In the genomic region with DNA sequence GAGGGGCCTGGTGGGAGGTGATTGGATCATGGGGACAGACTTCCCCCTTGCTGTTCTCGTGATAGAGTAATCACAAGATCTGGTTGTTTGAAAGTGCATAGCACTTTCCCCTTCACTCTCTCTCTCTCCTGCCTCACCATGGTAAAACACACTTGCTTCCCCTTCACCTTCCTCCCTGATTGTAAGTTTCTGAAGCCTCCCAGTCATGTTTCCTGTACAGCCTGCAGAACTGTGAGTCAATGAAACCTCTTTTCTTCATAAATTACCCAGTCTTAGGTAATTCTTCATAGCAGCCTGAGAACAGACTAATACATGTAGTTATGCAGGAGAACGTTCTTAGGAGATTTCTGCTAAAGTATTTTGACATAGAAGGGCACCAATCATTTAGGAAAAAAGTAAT, we compare ENCODE assay signal across 2 cellular contexts.
TF ChIP-seq lines count a peak whose summit lies in the region.

No MANE protein-coding gene starts in this region.

TF ChIP-seq in GM23338, 12 proteins besides CTCF, POLR2A, EP300 and RAD21 (continued from another document):
- TF ChIP-seq, protein P1, sequence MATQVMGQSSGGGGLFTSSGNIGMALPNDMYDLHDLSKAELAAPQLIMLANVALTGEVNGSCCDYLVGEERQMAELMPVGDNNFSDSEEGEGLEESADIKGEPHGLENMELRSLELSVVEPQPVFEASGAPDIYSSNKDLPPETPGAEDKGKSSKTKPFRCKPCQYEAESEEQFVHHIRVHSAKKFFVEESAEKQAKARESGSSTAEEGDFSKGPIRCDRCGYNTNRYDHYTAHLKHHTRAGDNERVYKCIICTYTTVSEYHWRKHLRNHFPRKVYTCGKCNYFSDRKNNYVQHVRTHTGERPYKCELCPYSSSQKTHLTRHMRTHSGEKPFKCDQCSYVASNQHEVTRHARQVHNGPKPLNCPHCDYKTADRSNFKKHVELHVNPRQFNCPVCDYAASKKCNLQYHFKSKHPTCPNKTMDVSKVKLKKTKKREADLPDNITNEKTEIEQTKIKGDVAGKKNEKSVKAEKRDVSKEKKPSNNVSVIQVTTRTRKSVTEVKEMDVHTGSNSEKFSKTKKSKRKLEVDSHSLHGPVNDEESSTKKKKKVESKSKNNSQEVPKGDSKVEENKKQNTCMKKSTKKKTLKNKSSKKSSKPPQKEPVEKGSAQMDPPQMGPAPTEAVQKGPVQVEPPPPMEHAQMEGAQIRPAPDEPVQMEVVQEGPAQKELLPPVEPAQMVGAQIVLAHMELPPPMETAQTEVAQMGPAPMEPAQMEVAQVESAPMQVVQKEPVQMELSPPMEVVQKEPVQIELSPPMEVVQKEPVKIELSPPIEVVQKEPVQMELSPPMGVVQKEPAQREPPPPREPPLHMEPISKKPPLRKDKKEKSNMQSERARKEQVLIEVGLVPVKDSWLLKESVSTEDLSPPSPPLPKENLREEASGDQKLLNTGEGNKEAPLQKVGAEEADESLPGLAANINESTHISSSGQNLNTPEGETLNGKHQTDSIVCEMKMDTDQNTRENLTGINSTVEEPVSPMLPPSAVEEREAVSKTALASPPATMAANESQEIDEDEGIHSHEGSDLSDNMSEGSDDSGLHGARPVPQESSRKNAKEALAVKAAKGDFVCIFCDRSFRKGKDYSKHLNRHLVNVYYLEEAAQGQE (IDR thresholded peaks at IDR 0.05; ENCODE audit: unreplicated experiment), result no peak
- TF ChIP-seq, protein P2, sequence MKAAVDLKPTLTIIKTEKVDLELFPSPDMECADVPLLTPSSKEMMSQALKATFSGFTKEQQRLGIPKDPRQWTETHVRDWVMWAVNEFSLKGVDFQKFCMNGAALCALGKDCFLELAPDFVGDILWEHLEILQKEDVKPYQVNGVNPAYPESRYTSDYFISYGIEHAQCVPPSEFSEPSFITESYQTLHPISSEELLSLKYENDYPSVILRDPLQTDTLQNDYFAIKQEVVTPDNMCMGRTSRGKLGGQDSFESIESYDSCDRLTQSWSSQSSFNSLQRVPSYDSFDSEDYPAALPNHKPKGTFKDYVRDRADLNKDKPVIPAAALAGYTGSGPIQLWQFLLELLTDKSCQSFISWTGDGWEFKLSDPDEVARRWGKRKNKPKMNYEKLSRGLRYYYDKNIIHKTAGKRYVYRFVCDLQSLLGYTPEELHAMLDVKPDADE (IDR thresholded peaks at IDR 0.05), result no peak

TF ChIP-seq in K562, 482 proteins besides CTCF, POLR2A, EP300 and RAD21 (continued from another document):
- TF ChIP-seq, protein P3, sequence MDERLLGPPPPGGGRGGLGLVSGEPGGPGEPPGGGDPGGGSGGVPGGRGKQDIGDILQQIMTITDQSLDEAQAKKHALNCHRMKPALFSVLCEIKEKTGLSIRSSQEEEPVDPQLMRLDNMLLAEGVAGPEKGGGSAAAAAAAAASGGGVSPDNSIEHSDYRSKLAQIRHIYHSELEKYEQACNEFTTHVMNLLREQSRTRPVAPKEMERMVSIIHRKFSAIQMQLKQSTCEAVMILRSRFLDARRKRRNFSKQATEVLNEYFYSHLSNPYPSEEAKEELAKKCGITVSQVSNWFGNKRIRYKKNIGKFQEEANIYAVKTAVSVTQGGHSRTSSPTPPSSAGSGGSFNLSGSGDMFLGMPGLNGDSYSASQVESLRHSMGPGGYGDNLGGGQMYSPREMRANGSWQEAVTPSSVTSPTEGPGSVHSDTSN (CRISPR knock-in tag; IDR thresholded peaks at IDR 0.05; ENCODE audit: low read depth), result no peak
- TF ChIP-seq, protein P3 (tag; conservative IDR thresholded peaks at IDR 0.05; ENCODE audit: low read depth), result no peak
- TF ChIP-seq, protein P4, sequence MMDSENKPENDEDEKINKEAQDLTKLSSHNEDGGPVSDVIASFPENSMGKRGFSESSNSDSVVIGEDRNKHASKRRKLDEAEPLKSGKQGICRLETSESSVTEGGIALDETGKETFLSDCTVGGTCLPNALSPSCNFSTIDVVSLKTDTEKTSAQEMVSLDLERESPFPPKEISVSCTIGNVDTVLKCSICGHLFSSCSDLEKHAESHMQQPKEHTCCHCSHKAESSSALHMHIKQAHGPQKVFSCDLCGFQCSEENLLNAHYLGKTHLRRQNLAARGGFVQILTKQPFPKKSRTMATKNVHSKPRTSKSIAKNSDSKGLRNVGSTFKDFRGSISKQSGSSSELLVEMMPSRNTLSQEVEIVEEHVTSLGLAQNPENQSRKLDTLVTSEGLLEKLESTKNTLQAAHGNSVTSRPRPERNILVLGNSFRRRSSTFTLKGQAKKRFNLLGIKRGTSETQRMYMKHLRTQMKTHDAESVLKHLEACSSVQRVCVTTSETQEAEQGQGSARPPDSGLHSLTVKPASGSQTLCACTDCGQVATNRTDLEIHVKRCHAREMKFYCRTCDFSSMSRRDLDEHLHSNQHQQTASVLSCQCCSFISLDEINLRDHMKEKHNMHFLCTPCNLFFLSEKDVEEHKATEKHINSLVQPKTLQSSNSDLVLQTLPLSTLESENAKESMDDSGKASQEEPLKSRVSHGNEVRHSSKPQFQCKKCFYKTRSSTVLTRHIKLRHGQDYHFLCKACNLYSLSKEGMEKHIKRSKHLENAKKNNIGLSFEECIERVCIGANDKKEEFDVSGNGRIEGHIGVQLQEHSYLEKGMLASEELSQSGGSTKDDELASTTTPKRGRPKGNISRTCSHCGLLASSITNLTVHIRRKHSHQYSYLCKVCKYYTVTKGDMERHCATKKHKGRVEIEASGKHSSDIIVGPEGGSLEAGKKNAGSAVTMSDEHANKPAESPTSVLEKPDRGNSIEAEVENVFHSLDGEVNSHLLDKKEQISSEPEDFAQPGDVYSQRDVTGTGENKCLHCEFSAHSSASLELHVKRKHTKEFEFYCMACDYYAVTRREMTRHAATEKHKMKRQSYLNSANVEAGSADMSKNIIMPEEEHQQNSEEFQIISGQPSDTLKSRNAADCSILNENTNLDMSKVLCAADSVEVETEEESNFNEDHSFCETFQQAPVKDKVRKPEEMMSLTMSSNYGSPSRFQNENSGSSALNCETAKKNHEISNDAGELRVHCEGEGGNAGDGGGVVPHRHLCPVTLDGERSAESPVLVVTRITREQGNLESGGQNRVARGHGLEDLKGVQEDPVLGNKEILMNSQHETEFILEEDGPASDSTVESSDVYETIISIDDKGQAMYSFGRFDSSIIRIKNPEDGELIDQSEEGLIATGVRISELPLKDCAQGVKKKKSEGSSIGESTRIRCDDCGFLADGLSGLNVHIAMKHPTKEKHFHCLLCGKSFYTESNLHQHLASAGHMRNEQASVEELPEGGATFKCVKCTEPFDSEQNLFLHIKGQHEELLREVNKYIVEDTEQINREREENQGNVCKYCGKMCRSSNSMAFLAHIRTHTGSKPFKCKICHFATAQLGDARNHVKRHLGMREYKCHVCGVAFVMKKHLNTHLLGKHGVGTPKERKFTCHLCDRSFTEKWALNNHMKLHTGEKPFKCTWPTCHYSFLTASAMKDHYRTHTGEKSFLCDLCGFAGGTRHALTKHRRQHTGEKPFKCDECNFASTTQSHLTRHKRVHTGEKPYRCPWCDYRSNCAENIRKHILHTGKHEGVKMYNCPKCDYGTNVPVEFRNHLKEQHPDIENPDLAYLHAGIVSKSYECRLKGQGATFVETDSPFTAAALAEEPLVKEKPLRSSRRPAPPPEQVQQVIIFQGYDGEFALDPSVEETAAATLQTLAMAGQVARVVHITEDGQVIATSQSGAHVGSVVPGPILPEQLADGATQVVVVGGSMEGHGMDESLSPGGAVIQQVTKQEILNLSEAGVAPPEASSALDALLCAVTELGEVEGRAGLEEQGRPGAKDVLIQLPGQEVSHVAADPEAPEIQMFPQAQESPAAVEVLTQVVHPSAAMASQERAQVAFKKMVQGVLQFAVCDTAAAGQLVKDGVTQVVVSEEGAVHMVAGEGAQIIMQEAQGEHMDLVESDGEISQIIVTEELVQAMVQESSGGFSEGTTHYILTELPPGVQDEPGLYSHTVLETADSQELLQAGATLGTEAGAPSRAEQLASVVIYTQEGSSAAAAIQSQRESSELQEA (IDR thresholded peaks at IDR 0.05; ENCODE audit: low read depth), result no peak
